Comparison of ENCODE assay signal across 8 cellular contexts in the genomic region with DNA sequence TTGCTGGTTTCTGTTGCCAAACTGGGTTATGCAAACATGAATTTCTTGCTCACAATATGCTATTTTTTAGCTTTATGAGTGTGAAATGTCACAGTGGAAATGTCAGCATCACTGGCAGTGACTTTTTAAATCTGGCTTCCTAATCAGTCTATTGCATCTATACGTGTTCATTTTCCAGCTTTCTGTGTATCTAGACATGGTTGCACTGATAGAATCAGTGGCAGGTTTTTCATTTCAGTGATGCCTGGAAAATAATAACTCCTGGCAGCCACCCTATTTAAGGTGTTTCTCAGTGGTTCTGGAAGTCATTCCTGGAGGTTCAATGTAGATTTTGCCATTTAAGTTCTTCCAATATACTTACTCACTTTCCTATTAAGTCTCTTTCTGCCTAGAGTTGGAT.
"Had no signal": no experiment of that assay in that cellular context is flagged by ENCODE, and none has a peak within 500 bp of the region (broad histone marks: within the 10 kb centered on the region; RNA-seq: fewer than 3 reads in every experiment).

No MANE protein-coding gene starts in this region.

- H3K4me1 ChIP-seq: HAP-1 had no signal

- H2AFZ ChIP-seq: GM23248 had no signal

- DNase-seq: GM23248, GOT3, H7, HFFc6, IMR-90 had no signal

- H3K27ac Mint-ChIP-seq: HFFc6 had no signal

- H3K4me3 Mint-ChIP-seq: HFFc6 had no signal

- H3K9me3 Mint-ChIP-seq: HFFc6 had no signal

- H3K9ac ChIP-seq: GM23248 had no signal

- H3K4me3 ChIP-seq: GM23248, HAP-1, K562 had no signal

- H3K9me3 ChIP-seq: HAP-1 had no signal

- ATAC-seq: HCT116, K562 had no signal

- H3K36me3 ChIP-seq: HAP-1 had no signal

- H3K27ac ChIP-seq: GM23248 had no signal
